Comparison of ENCODE assay signal across 3 cellular contexts in genomic region chr7:73624669-73625001, GRCh38.
TF ChIP-seq lines count a peak whose summit lies in the region.

No MANE protein-coding gene starts in this region.

TF ChIP-seq in A549, 52 proteins besides CTCF, POLR2A, EP300 and RAD21:
- TF ChIP-seq CBX2 (IDR thresholded peaks at IDR 0.05; ENCODE audit: borderline replicate concordance, low read depth) (no peak), HEYL (CRISPR knock-in tag; IDR thresholded peaks at IDR 0.05) (no peak), RCOR1 (IDR thresholded peaks at IDR 0.05; ENCODE audit: low read depth, low read length) (no peak), NR3C1 (IDR thresholded peaks at IDR 0.05) (no peak)
TF ChIP-seq in A549: peak in this region for 0.

TF ChIP-seq in HCT116, 20 proteins besides CTCF, POLR2A, EP300 and RAD21:
- TF ChIP-seq, protein P1, sequence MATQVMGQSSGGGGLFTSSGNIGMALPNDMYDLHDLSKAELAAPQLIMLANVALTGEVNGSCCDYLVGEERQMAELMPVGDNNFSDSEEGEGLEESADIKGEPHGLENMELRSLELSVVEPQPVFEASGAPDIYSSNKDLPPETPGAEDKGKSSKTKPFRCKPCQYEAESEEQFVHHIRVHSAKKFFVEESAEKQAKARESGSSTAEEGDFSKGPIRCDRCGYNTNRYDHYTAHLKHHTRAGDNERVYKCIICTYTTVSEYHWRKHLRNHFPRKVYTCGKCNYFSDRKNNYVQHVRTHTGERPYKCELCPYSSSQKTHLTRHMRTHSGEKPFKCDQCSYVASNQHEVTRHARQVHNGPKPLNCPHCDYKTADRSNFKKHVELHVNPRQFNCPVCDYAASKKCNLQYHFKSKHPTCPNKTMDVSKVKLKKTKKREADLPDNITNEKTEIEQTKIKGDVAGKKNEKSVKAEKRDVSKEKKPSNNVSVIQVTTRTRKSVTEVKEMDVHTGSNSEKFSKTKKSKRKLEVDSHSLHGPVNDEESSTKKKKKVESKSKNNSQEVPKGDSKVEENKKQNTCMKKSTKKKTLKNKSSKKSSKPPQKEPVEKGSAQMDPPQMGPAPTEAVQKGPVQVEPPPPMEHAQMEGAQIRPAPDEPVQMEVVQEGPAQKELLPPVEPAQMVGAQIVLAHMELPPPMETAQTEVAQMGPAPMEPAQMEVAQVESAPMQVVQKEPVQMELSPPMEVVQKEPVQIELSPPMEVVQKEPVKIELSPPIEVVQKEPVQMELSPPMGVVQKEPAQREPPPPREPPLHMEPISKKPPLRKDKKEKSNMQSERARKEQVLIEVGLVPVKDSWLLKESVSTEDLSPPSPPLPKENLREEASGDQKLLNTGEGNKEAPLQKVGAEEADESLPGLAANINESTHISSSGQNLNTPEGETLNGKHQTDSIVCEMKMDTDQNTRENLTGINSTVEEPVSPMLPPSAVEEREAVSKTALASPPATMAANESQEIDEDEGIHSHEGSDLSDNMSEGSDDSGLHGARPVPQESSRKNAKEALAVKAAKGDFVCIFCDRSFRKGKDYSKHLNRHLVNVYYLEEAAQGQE (IDR thresholded peaks at IDR 0.05; ENCODE audit: low read depth), result no peak
TF ChIP-seq in HCT116: peak in this region for 0.

TF ChIP-seq in neural cell, 6 proteins besides CTCF, POLR2A, EP300 and RAD21 (continued from another document):
- no peak for TF ChIP-seq POLR2AphosphoS5 (IDR thresholded peaks at IDR 0.05)
- no peak for TF ChIP-seq EZH2 (IDR thresholded peaks at IDR 0.05; ENCODE audit: borderline replicate concordance, insufficient read depth, low read length, poor library complexity, severe bottlenecking)
- no peak for TF ChIP-seq TAF1 (IDR thresholded peaks at IDR 0.05; ENCODE audit: low read depth)
- TF ChIP-seq, protein P1 (IDR thresholded peaks at IDR 0.05; ENCODE audit: borderline replicate concordance), result no peak
